17 cellular contexts compared by ENCODE assay signal in genomic region chr9:135415586-135415985, GRCh38.
DNase-seq lines count a peak whose midpoint lies in the region; ATAC-seq and TF ChIP-seq lines count a peak whose summit lies in the region.
"Had no signal": no experiment of that assay in that cellular context is flagged by ENCODE, and none has a peak within 500 bp of the region (broad histone marks: within the 10 kb centered on the region; RNA-seq: fewer than 3 reads in every experiment).

No MANE protein-coding gene starts in this region.

- H3K4me1 ChIP-seq in RWPE2 (ENCODE audit: insufficient read depth, poor library complexity, severe bottlenecking), result no peaks in the 10 kb centered on the region

- no peak overlapping the region for H3K4me3 Mint-ChIP-seq in activated naive CD4-positive, alpha-beta T cell treated with anti-CD3 and anti-CD28 coated beads, Interleukin-2, amount 50 U/mL, for 24 hours
- H3K4me3 Mint-ChIP-seq in activated naive CD4-positive, alpha-beta T cell treated with anti-CD3 and anti-CD28 coated beads for 36 hours, result no peak overlapping the region
- no peak overlapping the region for H3K4me3 Mint-ChIP-seq in nephron progenitor cell
- H3K4me3 Mint-ChIP-seq: CD4-positive, alpha-beta T cell; HFFc6 had no signal

- DNase-seq in activated naive CD4-positive, alpha-beta T cell treated with anti-CD3 and anti-CD28 coated beads for 36 hours, result no peak
- DNase-seq in RWPE2 (ENCODE audit: low spot score) (peak; percentile 26), iPS-NIHi11 (ENCODE audit: low spot score) (peak; percentile 1), NCI-H526 (lab: John Stamatoyannopoulos, UW) (no peak), nephron progenitor cell (no peak)
- DNase-seq: ACHN; Calu3; CD4-positive, alpha-beta T cell; DMS79 treated with DMSO at 0.1 percent for 48 hours; EL; GOT3; HCEC 1CT; HFFc6; IMR-90 had no signal

- intact Hi-C loops in activated naive CD4-positive, alpha-beta T cell treated with anti-CD3 and anti-CD28 coated beads for 36 hours (cut with micrococcal nuclease), result no loop called here

- TF ChIP-seq CTCF in RWPE2 (IDR thresholded peaks at IDR 0.05; ENCODE audit: poor library complexity, severe bottlenecking), result no peak
- no peak for TF ChIP-seq CTCF in nephron progenitor cell (IDR thresholded peaks at IDR 0.05)

- peaks cover 5% of the 10 kb centered on the region for H3K27me3 Mint-ChIP-seq in activated naive CD4-positive, alpha-beta T cell treated with anti-CD3 and anti-CD28 coated beads, Interleukin-2, amount 50 U/mL, for 24 hours
- H3K27me3 Mint-ChIP-seq in activated naive CD4-positive, alpha-beta T cell treated with anti-CD3 and anti-CD28 coated beads for 36 hours (ENCODE audit: low read depth), result peaks cover under 1% of the 10 kb centered on the region
- H3K27me3 Mint-ChIP-seq in nephron progenitor cell (ENCODE audit: low read depth, poor library complexity), result peaks cover 21% of the 10 kb centered on the region

- H3K27ac Mint-ChIP-seq in activated naive CD4-positive, alpha-beta T cell treated with anti-CD3 and anti-CD28 coated beads, Interleukin-2, amount 50 U/mL, for 24 hours, result peak overlapping the region; percentile 30
- H3K27ac Mint-ChIP-seq in activated naive CD4-positive, alpha-beta T cell treated with anti-CD3 and anti-CD28 coated beads for 36 hours, result no peak overlapping the region
- H3K27ac Mint-ChIP-seq in nephron progenitor cell, result no peak overlapping the region
- H3K27ac Mint-ChIP-seq: CD4-positive, alpha-beta T cell; HFFc6 had no signal

- no peak overlapping the region for H3K4me3 ChIP-seq in RWPE2 (ENCODE audit: severe bottlenecking)
- H3K4me3 ChIP-seq: BLaER1 treated with 17β-estradiol and CSF1 and Interleukin-3, amounts not matched to agents 10 nM and 100 nM had no signal

- H3K36me3 Mint-ChIP-seq in activated naive CD4-positive, alpha-beta T cell treated with anti-CD3 and anti-CD28 coated beads, Interleukin-2, amount 50 U/mL, for 24 hours, result no peaks in the 10 kb centered on the region
- H3K36me3 Mint-ChIP-seq in activated naive CD4-positive, alpha-beta T cell treated with anti-CD3 and anti-CD28 coated beads for 36 hours (ENCODE audit: low read depth), result no peaks in the 10 kb centered on the region
- no peaks in the 10 kb centered on the region for H3K36me3 Mint-ChIP-seq in nephron progenitor cell (ENCODE audit: low read depth)

- no peaks in the 10 kb centered on the region for H3K27me3 ChIP-seq in RWPE2 (ENCODE audit: insufficient read depth, poor library complexity, severe bottlenecking)

- CTCF ChIA-PET in activated naive CD4-positive, alpha-beta T cell treated with anti-CD3 and anti-CD28 coated beads for 36 hours (lab: Charles Lee), result no interaction called here

- H3K36me3 ChIP-seq in RWPE2 (ENCODE audit: low read depth), result no peaks in the 10 kb centered on the region
- H3K36me3 ChIP-seq: BLaER1 treated with 17β-estradiol and CSF1 and Interleukin-3, amounts not matched to agents 10 nM and 100 nM had no signal

- H3K9me3 ChIP-seq in RWPE2 (ENCODE audit: severe bottlenecking), result no peaks in the 10 kb centered on the region
- H3K9me3 ChIP-seq: BLaER1 treated with 17β-estradiol and CSF1 and Interleukin-3, amounts not matched to agents 10 nM and 100 nM had no signal

- no peaks in the 10 kb centered on the region for H3K9me3 Mint-ChIP-seq in activated naive CD4-positive, alpha-beta T cell treated with anti-CD3 and anti-CD28 coated beads, Interleukin-2, amount 50 U/mL, for 24 hours
- H3K9me3 Mint-ChIP-seq in activated naive CD4-positive, alpha-beta T cell treated with anti-CD3 and anti-CD28 coated beads for 36 hours, result no peaks in the 10 kb centered on the region
- H3K9me3 Mint-ChIP-seq in nephron progenitor cell, result no peaks in the 10 kb centered on the region
- H3K9me3 Mint-ChIP-seq: CD4-positive, alpha-beta T cell; HFFc6 had no signal

- ATAC-seq in RWPE2 (ENCODE audit: low read depth) (no peak), HG02623 (IDR thresholded peaks at IDR 0.05; ENCODE audit: unreplicated experiment) (no peak)

- H3K4me1 Mint-ChIP-seq in activated naive CD4-positive, alpha-beta T cell treated with anti-CD3 and anti-CD28 coated beads, Interleukin-2, amount 50 U/mL, for 24 hours, result no peaks in the 10 kb centered on the region
- no peaks in the 10 kb centered on the region for H3K4me1 Mint-ChIP-seq in activated naive CD4-positive, alpha-beta T cell treated with anti-CD3 and anti-CD28 coated beads for 36 hours (ENCODE audit: low read depth)
- H3K4me1 Mint-ChIP-seq in nephron progenitor cell, result peaks cover 18% of the 10 kb centered on the region

- no peak overlapping the region for H3K27ac ChIP-seq in RWPE2 (ENCODE audit: poor library complexity, severe bottlenecking)
- H3K27ac ChIP-seq: BLaER1 treated with 17β-estradiol and CSF1 and Interleukin-3, amounts not matched to agents 10 nM and 100 nM had no signal

Comparison
In these comparisons a context has a peak if more than half of its experiments do, and no peak if none do; other contexts are left out.
1. DNase-seq: peak in RWPE2 (single experiment) and iPS-NIHi11 (single experiment); none in activated naive CD4-positive, alpha-beta T cell treated with anti-CD3 and anti-CD28 coated beads for 36 hours (single experiment), NCI-H526 (0 of 2) and nephron progenitor cell (single experiment).